Comparison of ENCODE assay signal across 8 cellular contexts in the genomic region with DNA sequence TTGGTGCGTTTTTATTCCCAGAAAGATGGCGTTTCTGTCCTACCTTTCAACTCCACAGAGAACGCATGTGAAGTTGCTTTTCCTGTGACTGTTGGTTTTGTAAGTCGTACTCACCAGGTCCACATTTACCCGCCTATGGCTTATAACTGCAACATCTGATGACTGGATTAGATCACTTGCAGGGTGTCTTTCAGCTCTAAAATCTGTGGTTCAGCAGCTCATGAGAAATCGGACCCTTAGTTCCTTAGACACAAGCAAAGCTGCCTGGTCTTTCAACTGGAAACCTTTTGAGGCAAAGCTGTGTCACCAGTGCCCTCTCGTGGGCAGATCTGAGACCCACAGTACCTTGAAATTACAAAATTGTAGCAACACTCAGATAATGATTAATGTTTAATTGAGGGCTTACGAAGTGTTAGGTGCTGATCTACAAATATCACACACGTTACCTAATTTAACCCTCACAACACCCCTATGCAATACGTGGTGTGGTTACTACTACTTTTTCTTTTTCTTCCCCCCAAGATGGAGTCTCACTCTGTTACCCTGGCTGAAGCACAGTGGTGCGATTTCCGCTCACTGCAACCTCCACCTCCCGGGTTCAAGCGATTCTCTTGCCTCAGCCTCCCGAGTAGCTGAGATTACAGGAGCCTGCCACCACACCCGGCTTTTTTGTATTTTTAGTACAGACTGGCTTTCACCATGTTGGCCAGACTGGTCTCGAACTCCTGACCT.
A peak's percentile ranks its signal among the peaks of the same experiment; 100 is the strongest.
DNase-seq lines count a peak whose midpoint lies in the region; ATAC-seq and TF ChIP-seq lines count a peak whose summit lies in the region.

No MANE protein-coding gene starts in this region.

- POLR2A ChIA-PET in PC-3 (lab: Charles Lee; ENCODE audit: unreplicated experiment), result no interaction called here

- H3K4me1 ChIP-seq in PC-3 (ENCODE audit: insufficient read depth, low read length), result no peaks in the 10 kb centered on the region

- H3K27ac ChIP-seq in PC-3 (ENCODE audit: low read length), result no peak overlapping the region

- peak; percentile 67 for DNase-seq in D341Med (ENCODE audit: low spot score)
- DNase-seq in HFFc6, result peak; percentile 41
- DNase-seq in PC-3, result peak; percentile 59
- peak; percentile 58 for DNase-seq in activated T-cell treated with anti-CD3 and anti-CD28 coated beads for 4 hours
- peak; percentile 62 for DNase-seq in neural crest cell (ENCODE audit: low read depth, low spot score)
- DNase-seq in stromal cell of bone marrow (ENCODE audit: low read depth), result peak; percentile 43
- DNase-seq in occipital lobe (lab: John Stamatoyannopoulos, UW), result no peak

- H3K36me3 ChIP-seq in PC-3 (ENCODE audit: low read depth, low read length), result no peaks in the 10 kb centered on the region

- H3K4me2 ChIP-seq in PC-3 (ENCODE audit: low read length), result no peak overlapping the region

- H3K4me3 Mint-ChIP-seq in HFFc6 (no peak overlapping the region), neural crest cell (no peak overlapping the region)

- ATAC-seq in PC-3 (peak; percentile 55), esophagus mucosa (peak; percentile 52)

- H3K9me3 Mint-ChIP-seq in HFFc6 (no peaks in the 10 kb centered on the region), neural crest cell (peaks cover 7% of the 10 kb centered on the region)

- intact Hi-C loops in PC-3 (cut with micrococcal nuclease), result loop anchor here (10.0 kb wide), 1 partner anchor 697 kb away; no protein-coding TSS in a partner anchor

- peak overlapping the region; percentile 54; the same call in 1 of the 2 replicates for H2AFZ ChIP-seq in PC-3 (ENCODE audit: low read length)

- H3K4me3 ChIP-seq in PC-3 (ENCODE audit: low read length), result no peak overlapping the region

- H3F3A ChIP-seq in PC-3 (ENCODE audit: low read length, unreplicated experiment), result no peaks in the 10 kb centered on the region

- H3K9me2 ChIP-seq in PC-3 (replicated peaks; ENCODE audit: low read length), result no peaks in the 10 kb centered on the region

- TF ChIP-seq CTCF in HFFc6 (IDR thresholded peaks at IDR 0.05) (peak; percentile 82), PC-3 (conservative IDR thresholded peaks at IDR 0.05; ENCODE audit: low read depth, low read length) (peak; percentile 81), neural crest cell (conservative IDR thresholded peaks at IDR 0.05) (peak; percentile 91)

- H3K27me3 ChIP-seq in PC-3 (ENCODE audit: low read length), result 0 out of 2 replicates have a peak, but pooled peaks cover 2% of the 10 kb centered on the region

- H3K36me3 Mint-ChIP-seq in HFFc6 (ENCODE audit: low read depth), result no peaks in the 10 kb centered on the region
- no peaks in the 10 kb centered on the region for H3K36me3 Mint-ChIP-seq in neural crest cell (ENCODE audit: low read depth)

- H3K27me3 Mint-ChIP-seq in HFFc6 (ENCODE audit: insufficient read depth), result no peaks in the 10 kb centered on the region; the same call in 1 of the 2 replicates
- H3K27me3 Mint-ChIP-seq in neural crest cell (ENCODE audit: low read depth), result no peaks in the 10 kb centered on the region

- no peak overlapping the region for H3K27ac Mint-ChIP-seq in HFFc6
- no peak overlapping the region for H3K27ac Mint-ChIP-seq in neural crest cell (ENCODE audit: unreplicated experiment)

- CTCF ChIA-PET in PC-3 (lab: Charles Lee), result interaction anchor here (0.6 to 1.0 kb wide), 2 partner anchors 179 to 514 kb away, joined by 4 to 6 read pairs; no protein-coding TSS in a partner anchor

- no peak overlapping the region for H3K9ac ChIP-seq in PC-3 (ENCODE audit: low read length)

- BruUV-seq in PC-3 (replicated peaks; lab: Mats Ljungman, UMichigan), result no TSS peak

- H3K79me2 ChIP-seq in PC-3 (ENCODE audit: low read length), result no peaks in the 10 kb centered on the region

- no peaks in the 10 kb centered on the region for H4K20me1 ChIP-seq in PC-3 (ENCODE audit: low read length)

- H3K4me1 Mint-ChIP-seq in HFFc6 (ENCODE audit: low read depth) (no peaks in the 10 kb centered on the region), neural crest cell (peaks cover 10% of the 10 kb centered on the region)

- no peaks in the 10 kb centered on the region for H3K9me3 ChIP-seq in PC-3 (ENCODE audit: low read length)
